ENCODE assay signal across 8 cellular contexts in the genomic region with DNA sequence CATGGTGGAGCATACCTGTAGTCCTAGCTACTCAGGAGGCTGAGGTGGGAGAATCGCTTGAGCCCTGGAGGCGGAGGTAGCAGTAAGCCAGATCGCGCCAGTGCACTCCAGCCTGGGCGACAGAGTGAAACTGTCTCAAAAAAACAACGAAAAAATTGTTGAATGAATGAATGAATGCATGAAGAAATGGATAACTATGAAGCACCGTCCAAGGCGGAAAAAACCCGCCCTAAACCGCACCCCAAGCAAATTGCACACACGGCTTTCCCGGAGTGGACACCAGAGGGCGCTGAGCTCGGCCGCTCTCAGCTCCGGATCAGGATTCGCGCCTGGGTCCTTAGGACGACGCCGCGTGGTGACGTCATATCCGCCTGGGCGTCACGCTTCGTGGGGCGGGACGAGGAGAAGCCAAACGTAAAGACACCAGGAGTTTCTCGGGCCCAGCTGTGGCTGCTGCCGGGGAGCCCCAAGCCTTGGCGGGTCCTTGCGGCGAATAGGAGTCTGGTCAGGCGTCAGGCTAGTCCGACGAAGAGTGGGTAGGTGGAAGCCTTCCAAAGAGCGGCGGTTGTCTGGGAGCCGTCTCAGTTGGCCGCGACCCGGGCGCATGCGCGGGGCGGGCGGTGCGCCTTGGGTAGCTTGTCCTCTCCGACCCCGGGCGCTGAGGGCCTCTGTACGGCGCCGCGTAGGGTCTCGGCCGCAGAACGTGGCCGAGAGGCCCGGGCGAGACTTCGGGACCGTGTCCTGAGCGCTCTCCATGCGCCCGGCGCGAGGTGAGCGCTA. TPM values are rescaled to one million over a fixed set of nuclear protein-coding genes. Genes with fewer than 3 reads are reported as not detected.
DNase-seq lines count a peak whose midpoint lies in the region; ATAC-seq and TF ChIP-seq lines count a peak whose summit lies in the region.

A gene (plus strand): TSS at position 639 of the 780 bp plus-strand sequence. CDS start 11,094 bp downstream, outside the sequence.
A gene (plus strand): TSS at position 364 of the 780 bp plus-strand sequence. CDS start 4,085 bp downstream, outside the sequence.

- intact Hi-C loops in activated CD4-positive, alpha-beta T cell treated with anti-CD3 and anti-CD28 coated beads, Interleukin-2, amount 10 ng/mL, durations not matched to agents 24 days and 14 days (cut with micrococcal nuclease): loop anchor here (1.0 to 10.0 kb wide), 11 partner anchors 18 to 709 kb away; a partner anchor contains a TSS
- intact Hi-C loops in colonic mucosa (cut with DNase I): no loop called here

- peak within 1 kb of the TSS; percentile 71 to 96 for H3K9ac ChIP-seq in colonic mucosa (ENCODE audit: low read depth in 2 of 2, low read length in 2 of 2)

- TF ChIP-seq CTCF in C4-2B (conservative IDR thresholded peaks at IDR 0.05) (peak; percentile 96), colonic mucosa (IDR thresholded peaks at IDR 0.05) (peak; percentile 96)

- H3K27ac ChIP-seq in C4-2B (peak within 1 kb of the TSS; percentile 93), colonic mucosa (peak within 1 kb of the TSS; percentile 92), layer of hippocampus (ENCODE audit: low read depth, low read length) (peak within 1 kb of the TSS; percentile 100)

- H3K4me3 Mint-ChIP-seq in activated CD4-positive, alpha-beta T cell treated with anti-CD3 and anti-CD28 coated beads, Interleukin-2, amount 10 ng/mL, durations not matched to agents 24 days and 14 days: peak within 1 kb of the TSS; percentile 98

- H3K27me3 ChIP-seq in colonic mucosa (no peaks in the 10 kb centered on the region), layer of hippocampus (ENCODE audit: control insufficient read depth, insufficient read depth, low read length) (no peaks in the 10 kb centered on the region)

- peaks cover 24% of the 10 kb centered on the region for H3K36me3 Mint-ChIP-seq in activated CD4-positive, alpha-beta T cell treated with anti-CD3 and anti-CD28 coated beads, Interleukin-2, amount 10 ng/mL, durations not matched to agents 24 days and 14 days (ENCODE audit: low read depth)

- DNase-seq in NCI-H526 (lab: John Stamatoyannopoulos, UW): peak; percentile 79 to 95
- peak; percentile 100 for DNase-seq in activated CD4-positive, alpha-beta T cell treated with anti-CD3 and anti-CD28 coated beads, Interleukin-2, amount 10 ng/mL, durations not matched to agents 24 days and 14 days
- DNase-seq in colonic mucosa: peak; percentile 99
- peak; percentile 98 for DNase-seq in stimulated activated CD4-positive, alpha-beta T cell treated with anti-CD3 and anti-CD28 coated beads, Interleukin-1b, Interleukin-23, amount 100 ng/mL, for 4 hours (ENCODE audit: low read depth in 2 of 2)

- H3K27ac Mint-ChIP-seq in activated CD4-positive, alpha-beta T cell treated with anti-CD3 and anti-CD28 coated beads, Interleukin-2, amount 10 ng/mL, durations not matched to agents 24 days and 14 days: peak within 1 kb of the TSS; percentile 99

- peaks cover 12% of the 10 kb centered on the region for H3K4me1 ChIP-seq in colonic mucosa

- no peaks in the 10 kb centered on the region for H3K9me3 Mint-ChIP-seq in activated CD4-positive, alpha-beta T cell treated with anti-CD3 and anti-CD28 coated beads, Interleukin-2, amount 10 ng/mL, durations not matched to agents 24 days and 14 days

- ATAC-seq in GM19324 (IDR thresholded peaks at IDR 0.05; ENCODE audit: low FRiP score, unreplicated experiment): peak; percentile 93
- ATAC-seq in HG03469 (IDR thresholded peaks at IDR 0.05; ENCODE audit: unreplicated experiment): peak; percentile 75

- no peaks in the 10 kb centered on the region for H3K36me3 ChIP-seq in colonic mucosa

- H3K9me3 ChIP-seq in colonic mucosa: no peaks in the 10 kb centered on the region

- peaks cover 22% of the 10 kb centered on the region for H3K4me1 Mint-ChIP-seq in activated CD4-positive, alpha-beta T cell treated with anti-CD3 and anti-CD28 coated beads, Interleukin-2, amount 10 ng/mL, durations not matched to agents 24 days and 14 days

- peak within 1 kb of the TSS; percentile 78 for H3K4me3 ChIP-seq in colonic mucosa

- peaks cover 10% of the 10 kb centered on the region for H3K27me3 Mint-ChIP-seq in activated CD4-positive, alpha-beta T cell treated with anti-CD3 and anti-CD28 coated beads, Interleukin-2, amount 10 ng/mL, durations not matched to agents 24 days and 14 days

RNA-seq across cellular contexts. Expression of the first gene that starts in this region (rescaled TPM):
- total RNA-seq in activated CD4-positive, alpha-beta T cell treated with anti-CD3 and anti-CD28 coated beads, Interleukin-2, amount 10 ng/mL, durations not matched to agents 24 days and 14 days: 9.7 and 11.5 TPM in 2 replicates
- total RNA-seq in colonic mucosa: 10 to 100 TPM in 1 of 2 donors, 1 to 10 TPM in 1; 9.6 to 13.6 TPM

RNA-seq across cellular contexts. Expression of the second gene that starts in this region (rescaled TPM):
- 22.7 and 25.2 TPM in 2 replicates for total RNA-seq in activated CD4-positive, alpha-beta T cell treated with anti-CD3 and anti-CD28 coated beads, Interleukin-2, amount 10 ng/mL, durations not matched to agents 24 days and 14 days
- 10 to 100 TPM; 17.8 to 19.5 TPM for total RNA-seq in colonic mucosa

Comparison
In these comparisons a context has a peak if more than half of its experiments do, and no peak if none do; other contexts are left out.
1. Peak in every context shown above with its lines: DNase-seq, ATAC-seq, H3K4me3 ChIP-seq and H3K27ac ChIP-seq.